Comparison of ENCODE assay signal across 27 cellular contexts in the genomic region with DNA sequence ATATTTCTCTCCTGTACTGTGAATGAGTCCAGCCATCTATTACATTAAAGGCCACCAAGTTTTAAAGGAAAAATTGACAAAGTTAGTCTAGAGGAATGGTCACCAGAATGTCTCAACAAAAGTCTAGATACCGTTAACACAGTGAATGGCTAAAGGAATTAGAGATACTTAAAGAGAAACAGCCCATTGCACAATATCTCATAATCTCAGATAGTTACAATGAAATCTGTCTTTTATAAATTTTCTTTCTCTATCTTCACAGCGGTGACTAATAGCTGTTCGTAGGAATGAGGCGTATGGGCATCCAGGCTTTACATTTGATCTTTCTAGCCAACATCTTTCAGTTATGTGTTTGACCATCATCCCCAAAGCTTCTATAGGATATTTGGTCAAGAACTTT.
"Had no signal": no experiment of that assay in that cellular context is flagged by ENCODE, and none has a peak within 500 bp of the region (broad histone marks: within the 10 kb centered on the region; RNA-seq: fewer than 3 reads in every experiment).

No MANE protein-coding gene starts in this region.

- H3K27ac Mint-ChIP-seq: immature natural killer cell; mesothelial cell of epicardium; natural killer cell; nephron progenitor cell; progenitor cell of endocrine pancreas; stimulated activated memory B cell treated with anti-CD40 and anti-IgM and Interleukin-4, amounts not matched to agents 10 μg/mL and 1 μg/mL and 100 μg/mL, for 72 hours; stimulated activated naive CD8-positive, alpha-beta T cell treated with anti-CD3 and anti-CD28 coated beads, Interleukin-15, amount 100 ng/mL, for 72 hours had no signal

- ATAC-seq: natural killer cell; sciatic nerve; stimulated activated memory B cell treated with anti-CD40 and anti-IgM and Interleukin-4, amounts not matched to agents 10 μg/mL and 1 μg/mL and 100 μg/mL, for 72 hours; stimulated activated naive CD8-positive, alpha-beta T cell treated with anti-CD3 and anti-CD28 coated beads, Interleukin-15, amount 100 ng/mL, for 72 hours; upper lobe of right lung had no signal

- H3K27ac ChIP-seq: left ventricle myocardium inferior, ovary, right atrium auricular region, skin epidermis, thoracic aorta, tibial artery, upper lobe of right lung had no signal

- H3K9me3 Mint-ChIP-seq: immature natural killer cell; mesothelial cell of epicardium; naive B cell; natural killer cell; nephron progenitor cell; stimulated activated memory B cell treated with anti-CD40 and anti-IgM and Interleukin-4, amounts not matched to agents 10 μg/mL and 1 μg/mL and 100 μg/mL, for 72 hours; stimulated activated naive CD8-positive, alpha-beta T cell treated with anti-CD3 and anti-CD28 coated beads, Interleukin-15, amount 100 ng/mL, for 72 hours had no signal

- H3K27me3 Mint-ChIP-seq: naive B cell; progenitor cell of endocrine pancreas; stimulated activated memory B cell treated with anti-CD40 and anti-IgM and Interleukin-4, amounts not matched to agents 10 μg/mL and 1 μg/mL and 100 μg/mL, for 72 hours; stimulated activated naive CD8-positive, alpha-beta T cell treated with anti-CD3 and anti-CD28 coated beads, Interleukin-15, amount 100 ng/mL, for 72 hours had no signal

- H3K27me3 ChIP-seq: ovary, right atrium auricular region, tibial artery, upper lobe of right lung had no signal

- H3K36me3 ChIP-seq: left ventricle myocardium inferior, ovary, right atrium auricular region, thoracic aorta, tibial artery, upper lobe of right lung had no signal

- FAIRE-seq: urothelium cell line had no signal

- H3K36me3 Mint-ChIP-seq: natural killer cell had no signal

- H3K4me3 Mint-ChIP-seq: immature natural killer cell; mesothelial cell of epicardium; naive B cell; natural killer cell; nephron progenitor cell; stimulated activated memory B cell treated with anti-CD40 and anti-IgM and Interleukin-4, amounts not matched to agents 10 μg/mL and 1 μg/mL and 100 μg/mL, for 72 hours; stimulated activated naive CD8-positive, alpha-beta T cell treated with anti-CD3 and anti-CD28 coated beads, Interleukin-15, amount 100 ng/mL, for 72 hours had no signal

- DNase-seq: hypothalamus; immature natural killer cell; islet precursor cell; left ventricle myocardium inferior; mesendoderm; naive B cell; natural killer cell; nephron progenitor cell; ovary; stimulated activated CD4-positive, alpha-beta T cell treated with anti-CD3 and anti-CD28 coated beads, Interleukin-12 subunit alpha, Interleukin-12 subunit beta, amount 100 ng/mL, for 4 hours; stimulated activated CD4-positive, alpha-beta T cell treated with anti-CD3 and anti-CD28 coated beads, Interleukin-4, amount 100 ng/mL, for 4 hours; stimulated activated CD8-positive, alpha-beta memory T cell treated with anti-CD3 and anti-CD28 coated beads, Interleukin-4, amount 100 ng/mL, for 48 hours; stimulated activated naive CD4-positive, alpha-beta T cell treated with Interleukin-2 at 50 U/mL for 16 hours; stimulated activated naive CD8-positive, alpha-beta T cell treated with anti-CD3 and anti-CD28 coated beads, Interleukin-15, amount 100 ng/mL, for 72 hours; substantia nigra; tibial artery; trophoblast cell; upper lobe of right lung had no signal

- H3K4me1 ChIP-seq: tibial artery, upper lobe of right lung had no signal

- H3K4me3 ChIP-seq: left ventricle myocardium inferior, lung, ovary, right atrium auricular region, skin epidermis, thoracic aorta, tibial artery, upper lobe of right lung had no signal

- H3K9me3 ChIP-seq: left ventricle myocardium inferior, ovary, right atrium auricular region, thoracic aorta, tibial artery, upper lobe of right lung had no signal

- H3K4me1 Mint-ChIP-seq: nephron progenitor cell had no signal
